ENCODE assay signal across 22 cellular contexts in genomic region chr5:173202266-173202875, GRCh38. TPM values are rescaled to one million over a fixed set of nuclear protein-coding genes. Genes with fewer than 3 reads are reported as not detected.
DNase-seq lines count a peak whose midpoint lies in the region; ATAC-seq, FAIRE-seq and TF ChIP-seq lines count a peak whose summit lies in the region.
"Had no signal": no experiment of that assay in that cellular context is flagged by ENCODE, and none has a peak within 500 bp of the region (broad histone marks: within the 10 kb centered on the region; RNA-seq: fewer than 3 reads in every experiment).

No MANE protein-coding gene starts in this region.

- peaks cover 17% of the 10 kb centered on the region for H3K4me1 ChIP-seq in cardiac muscle cell (ENCODE audit: low read depth)

- ATAC-seq in left ventricle myocardium superior (no peak), SK-N-SH treated with all-trans-retinoic acid at 6 μM for 48 hours (peak; percentile 36)
- ATAC-seq in activated CD4-positive, CD25-positive, alpha-beta regulatory T cell treated with anti-CD3 and anti-CD28 coated beads, Interleukin-2, amount 50 U/mL, for 24 hours, result no peak

- no peak overlapping the region for H3K4me3 ChIP-seq in cardiac muscle cell
- H3K4me3 ChIP-seq: ovary, tibial nerve had no signal

- H3K9me3 ChIP-seq in cardiac muscle cell (ENCODE audit: low read depth), result no peaks in the 10 kb centered on the region

- H3K27ac ChIP-seq in cardiac muscle cell, result peak overlapping the region; percentile 39
- H3K27ac ChIP-seq: brain microvascular endothelial cell, C4-2B, HL-60, KMS-11, ovary, tibial nerve had no signal

- DNase-seq in cardiac muscle cell (ENCODE audit: low read depth in 1 of 2, low spot score in 1 of 2) (no peak), left ventricle myocardium superior (no peak), islet precursor cell (peak; percentile 53), GM19239 (ENCODE audit: insufficient read length, low spot score) (no peak), NCI-H2171 treated with DMSO at 0.1 percent for 48 hours (lab: John Stamatoyannopoulos, UW) (no peak)
- DNase-seq in activated CD4-positive, alpha-beta T cell treated with anti-CD3 and anti-CD28 coated beads for 4 hours, result no peak
- DNase-seq: activated CD4-positive, alpha-beta T cell treated with anti-CD3 and anti-CD28 coated beads, Interleukin-2, amount 50 U/mL, for 1 hour; activated naive CD4-positive, alpha-beta T cell treated with anti-CD3 and anti-CD28 coated beads, Interleukin-2, amount 50 U/mL, for 16 hours; DMS153; erythroblast; head of caudate nucleus; NCI-H1436; NCI-H446; ovary had no signal

- H3K27me3 ChIP-seq in cardiac muscle cell, result no peaks in the 10 kb centered on the region
- H3K27me3 ChIP-seq: brain microvascular endothelial cell, ovary had no signal

- no peak for FAIRE-seq in GM19239 (lab: Jason Lieb, UNC)

- TF ChIP-seq CTCF in cardiac muscle cell (IDR thresholded peaks at IDR 0.05; ENCODE audit: low read depth, low read length), result no peak

- H3K36me3 ChIP-seq in cardiac muscle cell, result no peaks in the 10 kb centered on the region
- H3K36me3 ChIP-seq: brain microvascular endothelial cell, ovary, tibial nerve had no signal

- intact Hi-C loops in left ventricle myocardium superior (cut with micrococcal nuclease), result no loop called here

TF ChIP-seq in SK-N-SH treated with all-trans-retinoic acid at 6 μM for 48 hours, 23 proteins besides CTCF, POLR2A, EP300 and RAD21:
- no peak for TF ChIP-seq CSDC2 (CRISPR knock-in tag; IDR thresholded peaks at IDR 0.05)

RNA-seq across cellular contexts. Expression of gene NKX2-5, which starts 32.6 kb away (rescaled TPM):
- 1,657 and 1,772 TPM in 2 replicates for total RNA-seq in cardiac muscle cell
- polyA plus RNA-seq in cardiac muscle cell, result 1,190 and 1,339 TPM in 2 replicates
- total RNA-seq in left ventricle myocardium superior, result 285 TPM
- total RNA-seq: ovary, SK-MEL-5, tibial nerve had no signal
- polyA plus RNA-seq: ovary had no signal

RNA-seq across cellular contexts. Expression of gene BNIP1, which starts 58.0 kb away (rescaled TPM):
- total RNA-seq in cardiac muscle cell (9.2 and 14.1 TPM in 2 replicates), left ventricle myocardium superior (8.1 TPM)
- polyA plus RNA-seq in cardiac muscle cell, result 11.4 and 19.9 TPM in 2 replicates
